In the genomic region with DNA sequence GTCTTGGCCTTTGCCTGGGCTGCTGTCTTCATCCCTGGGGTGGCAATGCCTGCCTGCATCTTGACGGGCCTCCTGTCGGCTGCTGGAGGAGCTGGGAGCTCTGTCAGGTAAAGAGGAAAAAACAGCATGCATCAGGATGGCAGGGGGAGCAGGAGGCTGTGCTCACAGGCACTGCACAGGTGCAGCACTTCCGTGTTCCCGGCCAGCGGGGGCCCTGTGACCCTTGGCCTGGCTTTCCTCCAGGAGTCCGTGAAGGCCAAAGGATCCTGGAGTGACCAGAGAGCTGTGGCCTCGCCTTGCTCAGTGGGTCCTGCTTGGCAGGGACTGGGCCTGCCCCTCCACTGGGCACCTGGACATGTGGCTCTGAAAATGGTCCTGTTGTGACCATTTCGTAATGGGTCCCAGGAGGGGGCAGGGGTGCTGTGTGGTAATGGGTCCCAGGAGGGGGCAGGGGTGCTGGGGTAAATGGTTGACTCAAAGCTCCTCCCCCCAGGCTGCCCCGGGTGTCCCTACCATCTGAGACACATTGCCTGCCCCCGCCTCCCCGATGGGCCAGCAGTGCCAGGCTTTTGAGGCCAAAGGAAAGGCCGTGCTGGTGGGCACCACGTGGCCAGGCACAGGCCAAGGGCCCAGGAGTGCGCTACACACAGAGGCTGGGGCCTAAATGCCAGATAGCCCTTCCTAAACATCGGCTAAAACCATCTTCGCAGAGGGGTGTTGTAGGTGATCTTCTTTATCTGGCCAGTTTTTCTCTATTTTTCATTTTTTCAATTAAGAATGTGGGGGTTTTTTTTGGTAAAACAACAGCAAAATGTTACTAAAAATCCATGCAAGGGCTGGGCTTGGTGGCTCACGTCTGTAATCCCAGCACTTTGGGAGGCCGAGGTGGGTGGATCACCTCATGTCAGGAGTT, we compare ENCODE assay signal across 10 cellular contexts. TPM values are rescaled to one million over a fixed set of nuclear protein-coding genes. Genes with fewer than 3 reads are reported as not detected.
DNase-seq lines count a peak whose midpoint lies in the region; ATAC-seq and TF ChIP-seq lines count a peak whose summit lies in the region.
"Had no signal": no experiment of that assay in that cellular context is flagged by ENCODE, and none has a peak within 500 bp of the region (broad histone marks: within the 10 kb centered on the region; RNA-seq: fewer than 3 reads in every experiment).

No MANE protein-coding gene starts in this region.

- H3K9me3 ChIP-seq in Caco-2 (no peaks in the 10 kb centered on the region), right cardiac atrium (ENCODE audit: control insufficient read depth, low read length) (no peaks in the 10 kb centered on the region), gastrocnemius medialis (no peaks in the 10 kb centered on the region)

- H3K4me1 Mint-ChIP-seq in Caco-2 (ENCODE audit: low read depth, unreplicated experiment) (peaks cover 39% of the 10 kb centered on the region), CD14-positive monocyte (peaks cover 36% of the 10 kb centered on the region)

- H3K36me3 ChIP-seq in Caco-2 (ENCODE audit: control insufficient read depth, insufficient read depth, low read length) (no peaks in the 10 kb centered on the region), gastrocnemius medialis (no peaks in the 10 kb centered on the region)

- no peaks in the 10 kb centered on the region for H3K27me3 Mint-ChIP-seq in Caco-2 (ENCODE audit: insufficient read depth, unreplicated experiment)
- peaks cover 0 to 4% (median 0%) of the 10 kb centered on the region in 3 donors for H3K27me3 Mint-ChIP-seq in CD14-positive monocyte (ENCODE audit: low read depth in 3 of 3)

- 68% methylated on average over 18 of the region's 18 CpGs for WGBS in right cardiac atrium

- H3K4me3 Mint-ChIP-seq in Caco-2 (ENCODE audit: unreplicated experiment) = peak overlapping the region; percentile 37
- H3K4me3 Mint-ChIP-seq in CD14-positive monocyte = no peak overlapping the region

- intact Hi-C loops in Caco-2 (cut with micrococcal nuclease; ENCODE audit: unreplicated experiment) = no loop called here
- intact Hi-C loops in right cardiac atrium (cut with DNase I) = no loop called here
- intact Hi-C loops in gastrocnemius medialis (cut with DNase I; ENCODE audit: low total_unique reads) = no loop called here
- intact Hi-C loops in CD14-positive monocyte (cut with micrococcal nuclease) = no loop called here

- CTCF ChIA-PET in Caco-2 (lab: Charles Lee) = interaction anchor here (1.4 kb wide), 1 partner anchor 71 kb away, joined by 4 read pairs; a partner anchor contains a TSS

- H3K4me3 ChIP-seq in Caco-2 (ENCODE audit: low read depth, low read length) = no peak overlapping the region
- no peak overlapping the region for H3K4me3 ChIP-seq in right cardiac atrium (ENCODE audit: low read length)
- H3K4me3 ChIP-seq in gastrocnemius medialis = no peak overlapping the region

- no peaks in the 10 kb centered on the region for H3K27me3 ChIP-seq in Caco-2 (replicated peaks; ENCODE audit: control insufficient read depth, insufficient read depth, low read length)
- H3K27me3 ChIP-seq in right cardiac atrium (ENCODE audit: control insufficient read depth, insufficient read depth) = no peaks in the 10 kb centered on the region
- H3K27me3 ChIP-seq in gastrocnemius medialis = no peaks in the 10 kb centered on the region

- H3K27ac Mint-ChIP-seq in Caco-2 (ENCODE audit: unreplicated experiment) (peak overlapping the region; percentile 88), CD14-positive monocyte (peak overlapping the region in 2 of 7 donors; percentile 18 to 35)

- H3K4me1 ChIP-seq in Caco-2 (peaks cover 79% of the 10 kb centered on the region), right cardiac atrium (ENCODE audit: control insufficient read depth, insufficient read depth, low read length) (peaks cover under 1% of the 10 kb centered on the region), gastrocnemius medialis (peaks cover 31 to 41% of the 10 kb centered on the region in 2 donors)

- H3K27ac ChIP-seq in right cardiac atrium (ENCODE audit: low read length) = no peak overlapping the region
- H3K27ac ChIP-seq in gastrocnemius medialis = peak overlapping the region; percentile 81 to 96 (median 90)

- POLR2A ChIA-PET in Caco-2 (lab: Charles Lee) = interaction anchor here (0.5 kb wide), 1 partner anchor 79 kb away, joined by 8 read pairs; a partner anchor contains a TSS

- H3K9me3 Mint-ChIP-seq in Caco-2 (ENCODE audit: unreplicated experiment) (no peaks in the 10 kb centered on the region), CD14-positive monocyte (no peaks in the 10 kb centered on the region)

- DNase-seq in Caco-2 (peak in 1 of 2 experiments; percentile 43), NCI-H69 (lab: John Stamatoyannopoulos, UW) (peak; percentile 67), right cardiac atrium (peak; percentile 26 to 62 (median 57)), gastrocnemius medialis (peak in 1 of 2 donors; percentile 75), CD14-positive monocyte (ENCODE audit: low spot score) (no peak)
- DNase-seq: activated CD8-positive, alpha-beta memory T cell treated with anti-CD3 and anti-CD28 coated beads for 24 hours; HCEC 1CT; NCI-H2029 treated with DMSO at 0.1 percent for 48 hours had no signal

- H3K36me3 Mint-ChIP-seq in Caco-2 (ENCODE audit: insufficient read depth, unreplicated experiment) (peaks cover 65% of the 10 kb centered on the region), CD14-positive monocyte (no peaks in the 10 kb centered on the region)

- no peak for TF ChIP-seq POLR2A in gastrocnemius medialis (IDR thresholded peaks at IDR 0.05)

- in situ Hi-C loops in gastrocnemius medialis (cut with MboI; ENCODE audit: low sequenced_read_pairs in 4 of 4) = no loop called here

- no peak for TF ChIP-seq CTCF in Caco-2 (IDR thresholded peaks at IDR 0.05; ENCODE audit: insufficient read depth in 1 of 2, low read depth in 1 of 2, low read length in 1 of 2, severe bottlenecking in 1 of 2, unreplicated experiment in 1 of 2)
- no peak for TF ChIP-seq CTCF in gastrocnemius medialis (IDR thresholded peaks at IDR 0.05 in 4 of 5, conservative IDR thresholded peaks at IDR 0.05 in 1 of 5)
- TF ChIP-seq CTCF in CD14-positive monocyte (IDR thresholded peaks at IDR 0.05) = no peak

- ATAC-seq in right cardiac atrium (no peak), gastrocnemius medialis (no peak), HG03025 (IDR thresholded peaks at IDR 0.05; ENCODE audit: low FRiP score, unreplicated experiment) (no peak), GM18873 (IDR thresholded peaks at IDR 0.05; ENCODE audit: low FRiP score, unreplicated experiment) (no peak)

- BruUV-seq in Caco-2 (replicated peaks; lab: Mats Ljungman, UMichigan) = no TSS peak

RNA-seq across cellular contexts. Expression of a gene that starts 4.0 kb away (rescaled TPM):
- total RNA-seq in Caco-2 (2022) (330 and 359 TPM in 2 replicates), right cardiac atrium (10 to 100 TPM; 14.3 to 71.8 (median 23.4) TPM), gastrocnemius medialis (10 to 100 TPM; 16.3 to 34.5 (median 26.3) TPM)
- polyA plus RNA-seq in right cardiac atrium (86.3 TPM), CD14-positive monocyte (under 1 TPM; 0.08 to 0.13 TPM)

RNA-seq across cellular contexts. Expression of a gene that starts 36.4 kb away (rescaled TPM):
- total RNA-seq in Caco-2 (2022) (129 TPM in 2 replicates), right cardiac atrium (10 to 100 TPM; 51.3 to 63.1 (median 58.4) TPM), gastrocnemius medialis (100 to 1,000 TPM in 2 of 4 donors, 10 to 100 TPM in 2; 54.6 to 119 (median 83.2) TPM)
- polyA plus RNA-seq in right cardiac atrium (82.1 TPM), CD14-positive monocyte (10 to 100 TPM; 23.9 to 47.6 TPM)

RNA-seq across cellular contexts. Expression of a gene that starts 50.3 kb away (rescaled TPM):
- total RNA-seq in Caco-2 (2022) = 185 and 195 TPM in 2 replicates
- total RNA-seq in right cardiac atrium = 10 to 100 TPM; 87.1 to 93.7 (median 90.6) TPM
- polyA plus RNA-seq in right cardiac atrium = 75.1 TPM
- 100 to 1,000 TPM; 119 to 174 (median 137) TPM for total RNA-seq in gastrocnemius medialis
- 100 to 1,000 TPM; 110 to 130 TPM for polyA plus RNA-seq in CD14-positive monocyte

RNA-seq across cellular contexts. Expression of a gene that starts 50.4 kb away (rescaled TPM):
- total RNA-seq in Caco-2 (2022) = 33.0 and 35.5 TPM in 2 replicates
- 10 to 100 TPM; 19.0 to 25.1 (median 20.2) TPM for total RNA-seq in right cardiac atrium
- 25.4 TPM for polyA plus RNA-seq in right cardiac atrium
- 10 to 100 TPM; 29.6 to 64.9 (median 49.1) TPM for total RNA-seq in gastrocnemius medialis
- polyA plus RNA-seq in CD14-positive monocyte = 1 to 10 TPM; 1.5 to 4.1 TPM
